ENCODE assay signal across 1 cellular context in genomic region chr14:73610692-73611091, GRCh38.
TF ChIP-seq lines count a peak whose summit lies in the region.

No MANE protein-coding gene starts in this region.

TF ChIP-seq in HepG2, 621 proteins besides CTCF, POLR2A, EP300 and RAD21 (continued from another document and continues in another):
- TF ChIP-seq AFF4 (CRISPR knock-in tag; IDR thresholded peaks at IDR 0.05) (no peak), THRA (CRISPR knock-in tag; IDR thresholded peaks at IDR 0.05; ENCODE audit: borderline replicate concordance) (0 out of 2 replicates have a peak, but pooled peaks have one; percentile 13), RAD51 (IDR thresholded peaks at IDR 0.05; ENCODE audit: borderline replicate concordance) (peak; percentile 70; the same call in 1 of the 2 replicates), ERF (CRISPR knock-in tag; IDR thresholded peaks at IDR 0.05) (peak; percentile 52; the same call in 1 of the 2 replicates), HDAC2 (CRISPR knock-in tag; IDR thresholded peaks at IDR 0.05) (peak; percentile 64; the same call in 1 of the 2 replicates), ZNF614 (CRISPR knock-in tag; IDR thresholded peaks at IDR 0.05; ENCODE audit: borderline replicate concordance) (peak; percentile 77; the same call in 1 of the 2 replicates), MED1 (CRISPR knock-in tag; IDR thresholded peaks at IDR 0.05) (peak; percentile 50), ZNF713 (CRISPR knock-in tag; IDR thresholded peaks at IDR 0.05) (no peak), IKZF5 (CRISPR knock-in tag; IDR thresholded peaks at IDR 0.05) (peak; percentile 59; the same call in 1 of the 2 replicates), ZNF800 (CRISPR knock-in tag; IDR thresholded peaks at IDR 0.05) (peak; percentile 69; the same call in 1 of the 2 replicates), EEA1 (CRISPR knock-in tag; IDR thresholded peaks at IDR 0.05; ENCODE audit: borderline replicate concordance) (no peak), HNF4A (CRISPR knock-in tag; IDR thresholded peaks at IDR 0.05) (peak; percentile 53), SP5 (CRISPR knock-in tag; IDR thresholded peaks at IDR 0.05; ENCODE audit: borderline replicate concordance, low read depth) (peak; percentile 62; the same call in 1 of the 2 replicates), SOX13 (IDR thresholded peaks at IDR 0.05) (no peak), SOX13 (CRISPR knock-in tag; conservative IDR thresholded peaks at IDR 0.05 in 1 of 2, IDR thresholded peaks at IDR 0.05 in 1 of 2) (peak in 1 of 2 experiments; percentile 60; a peak in 2 of 4 replicates), ZNF230 (CRISPR knock-in tag; IDR thresholded peaks at IDR 0.05) (no peak), ZNF333 (CRISPR knock-in tag; IDR thresholded peaks at IDR 0.05; ENCODE audit: borderline replicate concordance) (no peak), ZNF251 (CRISPR knock-in tag; IDR thresholded peaks at IDR 0.05) (no peak), ZEB1 (IDR thresholded peaks at IDR 0.05; ENCODE audit: insufficient replicate concordance, low read depth) (no peak), GTF2F1 (IDR thresholded peaks at IDR 0.05; ENCODE audit: low read length) (no peak), ASH2L (IDR thresholded peaks at IDR 0.05; ENCODE audit: insufficient read length, low read depth, low read length) (no peak), FOXA3 (CRISPR knock-in tag; IDR thresholded peaks at IDR 0.05) (peak; percentile 46), ATF7-NPFF (CRISPR knock-in tag; IDR thresholded peaks at IDR 0.05; ENCODE audit: low read depth) (no peak), RFX3 (CRISPR knock-in tag; IDR thresholded peaks at IDR 0.05) (no peak), ELF3 (CRISPR knock-in tag; IDR thresholded peaks at IDR 0.05) (peak; percentile 63; the same call in 1 of the 2 replicates), PAXIP1 (CRISPR knock-in tag; conservative IDR thresholded peaks at IDR 0.05) (peak; percentile 28; the same call in 1 of the 2 replicates), SAP130 (CRISPR knock-in tag; IDR thresholded peaks at IDR 0.05; ENCODE audit: low read depth) (peak; percentile 84), DRAP1 (CRISPR knock-in tag; IDR thresholded peaks at IDR 0.05) (peak; percentile 83), KDM2A (CRISPR knock-in tag; IDR thresholded peaks at IDR 0.05; ENCODE audit: borderline replicate concordance, low read depth) (no peak), CENPT (CRISPR knock-in tag; IDR thresholded peaks at IDR 0.05; ENCODE audit: low read depth) (no peak), SOX6 (IDR thresholded peaks at IDR 0.05) (no peak), SOX6 (CRISPR knock-in tag; IDR thresholded peaks at IDR 0.05) (peak; percentile 16; the same call in 1 of the 2 replicates), GTF3A (CRISPR knock-in tag; conservative IDR thresholded peaks at IDR 0.05) (no peak), AKAP8 (CRISPR knock-in tag; IDR thresholded peaks at IDR 0.05) (no peak)
- TF ChIP-seq, protein P1, sequence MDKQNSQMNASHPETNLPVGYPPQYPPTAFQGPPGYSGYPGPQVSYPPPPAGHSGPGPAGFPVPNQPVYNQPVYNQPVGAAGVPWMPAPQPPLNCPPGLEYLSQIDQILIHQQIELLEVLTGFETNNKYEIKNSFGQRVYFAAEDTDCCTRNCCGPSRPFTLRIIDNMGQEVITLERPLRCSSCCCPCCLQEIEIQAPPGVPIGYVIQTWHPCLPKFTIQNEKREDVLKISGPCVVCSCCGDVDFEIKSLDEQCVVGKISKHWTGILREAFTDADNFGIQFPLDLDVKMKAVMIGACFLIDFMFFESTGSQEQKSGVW (CRISPR knock-in tag; IDR thresholded peaks at IDR 0.05; ENCODE audit: borderline replicate concordance) = no peak
- TF ChIP-seq, protein P2, sequence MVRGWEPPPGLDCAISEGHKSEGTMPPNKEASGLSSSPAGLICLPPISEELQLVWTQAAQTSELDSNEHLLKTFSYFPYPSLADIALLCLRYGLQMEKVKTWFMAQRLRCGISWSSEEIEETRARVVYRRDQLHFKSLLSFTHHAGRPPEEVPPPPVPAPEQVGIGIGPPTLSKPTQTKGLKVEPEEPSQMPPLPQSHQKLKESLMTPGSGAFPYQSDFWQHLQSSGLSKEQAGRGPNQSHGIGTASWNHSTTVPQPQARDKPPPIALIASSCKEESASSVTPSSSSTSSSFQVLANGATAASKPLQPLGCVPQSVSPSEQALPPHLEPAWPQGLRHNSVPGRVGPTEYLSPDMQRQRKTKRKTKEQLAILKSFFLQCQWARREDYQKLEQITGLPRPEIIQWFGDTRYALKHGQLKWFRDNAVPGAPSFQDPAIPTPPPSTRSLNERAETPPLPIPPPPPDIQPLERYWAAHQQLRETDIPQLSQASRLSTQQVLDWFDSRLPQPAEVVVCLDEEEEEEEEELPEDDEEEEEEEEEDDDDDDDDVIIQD (CRISPR knock-in tag; IDR thresholded peaks at IDR 0.05; ENCODE audit: low read depth) = peak; percentile 84
- TF ChIP-seq, protein P3, sequence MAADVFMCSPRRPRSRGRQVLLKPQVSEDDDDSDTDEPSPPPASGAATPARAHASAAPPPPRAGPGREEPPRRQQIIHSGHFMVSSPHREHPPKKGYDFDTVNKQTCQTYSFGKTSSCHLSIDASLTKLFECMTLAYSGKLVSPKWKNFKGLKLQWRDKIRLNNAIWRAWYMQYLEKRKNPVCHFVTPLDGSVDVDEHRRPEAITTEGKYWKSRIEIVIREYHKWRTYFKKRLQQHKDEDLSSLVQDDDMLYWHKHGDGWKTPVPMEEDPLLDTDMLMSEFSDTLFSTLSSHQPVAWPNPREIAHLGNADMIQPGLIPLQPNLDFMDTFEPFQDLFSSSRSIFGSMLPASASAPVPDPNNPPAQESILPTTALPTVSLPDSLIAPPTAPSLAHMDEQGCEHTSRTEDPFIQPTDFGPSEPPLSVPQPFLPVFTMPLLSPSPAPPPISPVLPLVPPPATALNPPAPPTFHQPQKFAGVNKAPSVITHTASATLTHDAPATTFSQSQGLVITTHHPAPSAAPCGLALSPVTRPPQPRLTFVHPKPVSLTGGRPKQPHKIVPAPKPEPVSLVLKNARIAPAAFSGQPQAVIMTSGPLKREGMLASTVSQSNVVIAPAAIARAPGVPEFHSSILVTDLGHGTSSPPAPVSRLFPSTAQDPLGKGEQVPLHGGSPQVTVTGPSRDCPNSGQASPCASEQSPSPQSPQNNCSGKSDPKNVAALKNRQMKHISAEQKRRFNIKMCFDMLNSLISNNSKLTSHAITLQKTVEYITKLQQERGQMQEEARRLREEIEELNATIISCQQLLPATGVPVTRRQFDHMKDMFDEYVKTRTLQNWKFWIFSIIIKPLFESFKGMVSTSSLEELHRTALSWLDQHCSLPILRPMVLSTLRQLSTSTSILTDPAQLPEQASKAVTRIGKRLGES (CRISPR knock-in tag; IDR thresholded peaks at IDR 0.05; ENCODE audit: borderline replicate concordance) = no peak
- TF ChIP-seq, protein P4, sequence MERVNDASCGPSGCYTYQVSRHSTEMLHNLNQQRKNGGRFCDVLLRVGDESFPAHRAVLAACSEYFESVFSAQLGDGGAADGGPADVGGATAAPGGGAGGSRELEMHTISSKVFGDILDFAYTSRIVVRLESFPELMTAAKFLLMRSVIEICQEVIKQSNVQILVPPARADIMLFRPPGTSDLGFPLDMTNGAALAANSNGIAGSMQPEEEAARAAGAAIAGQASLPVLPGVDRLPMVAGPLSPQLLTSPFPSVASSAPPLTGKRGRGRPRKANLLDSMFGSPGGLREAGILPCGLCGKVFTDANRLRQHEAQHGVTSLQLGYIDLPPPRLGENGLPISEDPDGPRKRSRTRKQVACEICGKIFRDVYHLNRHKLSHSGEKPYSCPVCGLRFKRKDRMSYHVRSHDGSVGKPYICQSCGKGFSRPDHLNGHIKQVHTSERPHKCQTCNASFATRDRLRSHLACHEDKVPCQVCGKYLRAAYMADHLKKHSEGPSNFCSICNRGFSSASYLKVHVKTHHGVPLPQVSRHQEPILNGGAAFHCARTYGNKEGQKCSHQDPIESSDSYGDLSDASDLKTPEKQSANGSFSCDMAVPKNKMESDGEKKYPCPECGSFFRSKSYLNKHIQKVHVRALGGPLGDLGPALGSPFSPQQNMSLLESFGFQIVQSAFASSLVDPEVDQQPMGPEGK (CRISPR knock-in tag; IDR thresholded peaks at IDR 0.05) = peak; percentile 59
